8 cellular contexts compared by ENCODE assay signal in genomic region chr3:149494022-149494758, GRCh38. TPM values are rescaled to one million over a fixed set of nuclear protein-coding genes. Genes with fewer than 3 reads are reported as not detected.
DNase-seq lines count a peak whose midpoint lies in the region; ATAC-seq, FAIRE-seq and TF ChIP-seq lines count a peak whose summit lies in the region.

No MANE protein-coding gene starts in this region.

- WGBS in trophoblast cell (ENCODE audit: extremely low coverage, insufficient coverage, insufficient read length) = no CpG with 5 or more reads among the region's 11 CpGs

- H4K8ac ChIP-seq in trophoblast cell (ENCODE audit: low read depth, low read length) = no peak overlapping the region

- H3K23ac ChIP-seq in trophoblast cell (ENCODE audit: low read length) = no peak overlapping the region

- no peak overlapping the region for H2AK5ac ChIP-seq in trophoblast cell (ENCODE audit: low read length)

- no peaks in the 10 kb centered on the region for H3K79me1 ChIP-seq in trophoblast cell (ENCODE audit: low read length)

- H3K14ac ChIP-seq in trophoblast cell (ENCODE audit: low read length) = no peak overlapping the region

- H3K9ac ChIP-seq in trophoblast cell (ENCODE audit: low read length) = no peak overlapping the region

- no peaks in the 10 kb centered on the region for H3K9me3 ChIP-seq in trophoblast cell (ENCODE audit: insufficient read depth, low read depth, low read length)

- H3K27me3 ChIP-seq in trophoblast cell (ENCODE audit: insufficient read depth, low read length) = no peaks in the 10 kb centered on the region

- no peak for TF ChIP-seq POLR2A in GM12891 (IDR thresholded peaks at IDR 0.05; ENCODE audit: low read depth, low read length)

- no peak overlapping the region for H2BK12ac ChIP-seq in trophoblast cell (ENCODE audit: low read length)

- H3K4ac ChIP-seq in trophoblast cell (ENCODE audit: low read depth, low read length) = no peak overlapping the region

- H2BK120ac ChIP-seq in trophoblast cell (ENCODE audit: insufficient read depth, low read length, poor library complexity) = no peak overlapping the region

- H3K36me3 ChIP-seq in trophoblast cell (ENCODE audit: control insufficient read depth in 1 of 2, insufficient read depth in 2 of 2, low read length in 2 of 2) = no peaks in the 10 kb centered on the region

- no peaks in the 10 kb centered on the region for H3K79me2 ChIP-seq in trophoblast cell (ENCODE audit: control insufficient read depth, insufficient read depth, low read length, poor library complexity)

- no peak for ATAC-seq in HG03439 (IDR thresholded peaks at IDR 0.05; ENCODE audit: unreplicated experiment)
- no peak for ATAC-seq in HG03280 (IDR thresholded peaks at IDR 0.05; ENCODE audit: unreplicated experiment)

- DNase-seq in AG09319 (ENCODE audit: extremely low read depth, low read depth) = no peak
- peak; percentile 16 for DNase-seq in GM12891 (ENCODE audit: insufficient read length, low spot score)
- peak; percentile 24 for DNase-seq in NCI-H2107 treated with DMSO at 0.1 percent for 48 hours (lab: John Stamatoyannopoulos, UW; ENCODE audit: unreplicated experiment)
- DNase-seq in activated CD4-positive, alpha-beta T cell treated with anti-CD3 and anti-CD28 coated beads, Interleukin-2, amount 50 U/mL, for 48 hours = peak; percentile 48 to 59
- peak; percentile 60 for DNase-seq in glomerular endothelial cell (ENCODE audit: extremely low read depth, low read depth, low spot score)
- peak; percentile 48 to 93 for DNase-seq in trophoblast cell

- H2AFZ ChIP-seq in trophoblast cell (ENCODE audit: insufficient read depth, low read length, poor library complexity) = no peak overlapping the region

- TF ChIP-seq CTCF in AG09319 (IDR thresholded peaks at IDR 0.05; ENCODE audit: low read depth, low read length) = peak; percentile 72

- H3K4me2 ChIP-seq in trophoblast cell (ENCODE audit: low read length) = no peak overlapping the region

- H3K4me1 ChIP-seq in trophoblast cell (ENCODE audit: control insufficient read depth in 1 of 2, insufficient read depth in 2 of 2, low read length in 2 of 2) = no peaks in the 10 kb centered on the region

- H4K91ac ChIP-seq in trophoblast cell (ENCODE audit: low read depth, low read length) = no peak overlapping the region

- H3K18ac ChIP-seq in trophoblast cell (ENCODE audit: low read length) = no peak overlapping the region

- H3K27ac ChIP-seq in trophoblast cell (ENCODE audit: low read depth, low read length) = no peak overlapping the region

- no peak overlapping the region for H4K12ac ChIP-seq in trophoblast cell (ENCODE audit: low read depth, low read length)

- peak; percentile 31 for FAIRE-seq in GM12891 (lab: Jason Lieb, UNC)

- no peak overlapping the region for H3K4me3 ChIP-seq in trophoblast cell (ENCODE audit: low read depth, low read length)

- H2BK5ac ChIP-seq in trophoblast cell (ENCODE audit: low read depth, low read length, poor library complexity) = no peak overlapping the region

TF ChIP-seq in GM12891, 5 proteins besides CTCF, POLR2A, EP300 and RAD21:
- no peak for TF ChIP-seq POU2F2 (IDR thresholded peaks at IDR 0.05; ENCODE audit: low read depth, low read length)
- TF ChIP-seq TAF1 (IDR thresholded peaks at IDR 0.05; ENCODE audit: low read depth, low read length) = no peak
- TF ChIP-seq SPI1 (IDR thresholded peaks at IDR 0.05; ENCODE audit: low read depth, low read length) = no peak
- no peak for TF ChIP-seq PAX5 (IDR thresholded peaks at IDR 0.05; ENCODE audit: insufficient read depth, low read length, severe bottlenecking)

RNA-seq across cellular contexts. Expression of gene TM4SF4, which starts 19.7 kb away (rescaled TPM):
- polyA plus RNA-seq in GM12891 (2012; ENCODE audit: low read depth, missing spikeins) = not detected
- total RNA-seq in glomerular endothelial cell = not detected in 2 replicates
- not detected in 2 replicates for polyA plus RNA-seq in trophoblast cell (2013)
